Comparison of ENCODE assay signal across 14 cellular contexts in genomic region chr7:97120713-97121457, GRCh38. TPM values are rescaled to one million over a fixed set of nuclear protein-coding genes. Genes with fewer than 3 reads are reported as not detected.
DNase-seq lines count a peak whose midpoint lies in the region; TF ChIP-seq lines count a peak whose summit lies in the region.
"Had no signal": no experiment of that assay in that cellular context is flagged by ENCODE, and none has a peak within 500 bp of the region (broad histone marks: within the 10 kb centered on the region; RNA-seq: fewer than 3 reads in every experiment).

No MANE protein-coding gene starts in this region.

- no TSS peak for BruUV-seq in MCF 10A (replicated peaks; lab: Mats Ljungman, UMichigan)

- CTCF ChIA-PET in MCF 10A (lab: Yijun Ruan, JAX) = interaction anchor here (0.9 kb wide), 1 partner anchor 1205 kb away, joined by 3 read pairs; no protein-coding TSS in a partner anchor

- H3K79me2 ChIP-seq in SU-DHL-6 (ENCODE audit: insufficient read depth, low read length) = peaks cover 81% of the 10 kb centered on the region

- H3K27me3 ChIP-seq in breast epithelium = no peaks in the 10 kb centered on the region
- H3K27me3 ChIP-seq in SU-DHL-6 (ENCODE audit: low read length) = no peaks in the 10 kb centered on the region

- POLR2A ChIA-PET in MCF 10A (lab: Yijun Ruan, JAX) = no interaction called here

- no peaks in the 10 kb centered on the region for H4K20me1 ChIP-seq in SU-DHL-6 (ENCODE audit: low read depth, low read length)
- H4K20me1 ChIP-seq: BLaER1 treated with 17β-estradiol and CSF1 and Interleukin-3, amounts not matched to agents 10 nM and 100 nM had no signal

- H3K4me3 Mint-ChIP-seq in MCF 10A (ENCODE audit: unreplicated experiment) (no peak overlapping the region), neural crest cell (peak overlapping the region; percentile 39), HFFc6 (no peak overlapping the region)
- H3K4me3 Mint-ChIP-seq: B cell; CD8-positive, alpha-beta T cell; H9 had no signal

- H3F3A ChIP-seq in SU-DHL-6 (ENCODE audit: insufficient read depth) = peaks cover 22% of the 10 kb centered on the region

- no peak for DNase-seq in MCF 10A (ENCODE audit: unreplicated experiment)
- no peak for DNase-seq in breast epithelium (ENCODE audit: low spot score in 2 of 2)
- DNase-seq in neural crest cell (ENCODE audit: low read depth, low spot score) = no peak
- DNase-seq in cardiac septum (ENCODE audit: low spot score) = no peak
- DNase-seq in HFFc6 = no peak
- DNase-seq: CD8-positive, alpha-beta T cell; COR-L47; DMS 273 treated with DMSO at 0.1 percent for 48 hours; DMS53; DND-41; H9 had no signal

- H3K4me1 Mint-ChIP-seq in MCF 10A (ENCODE audit: insufficient read depth, unreplicated experiment) (peaks cover 23% of the 10 kb centered on the region), neural crest cell (peaks cover 39% of the 10 kb centered on the region), HFFc6 (ENCODE audit: low read depth) (peaks cover 34% of the 10 kb centered on the region)

- no peak overlapping the region for H2AFZ ChIP-seq in SU-DHL-6 (ENCODE audit: low read depth, low read length, severe bottlenecking)

- H3K27me3 Mint-ChIP-seq in MCF 10A (ENCODE audit: insufficient read depth, unreplicated experiment) = no peaks in the 10 kb centered on the region
- no peaks in the 10 kb centered on the region for H3K27me3 Mint-ChIP-seq in neural crest cell (ENCODE audit: low read depth)
- H3K27me3 Mint-ChIP-seq in HFFc6 (ENCODE audit: insufficient read depth) = no peaks in the 10 kb centered on the region; the same call in 1 of the 2 replicates
- H3K27me3 Mint-ChIP-seq: B cell had no signal

- TF ChIP-seq CTCF in MCF 10A (IDR thresholded peaks at IDR 0.05; ENCODE audit: unreplicated experiment) = no peak
- no peak for TF ChIP-seq CTCF in breast epithelium (IDR thresholded peaks at IDR 0.05)
- no peak for TF ChIP-seq CTCF in SU-DHL-6 (IDR thresholded peaks at IDR 0.05; ENCODE audit: insufficient read depth, low read length, poor library complexity, severe bottlenecking)
- TF ChIP-seq CTCF in neural crest cell (conservative IDR thresholded peaks at IDR 0.05) = no peak
- TF ChIP-seq CTCF in HFFc6 (IDR thresholded peaks at IDR 0.05) = no peak

- no peaks in the 10 kb centered on the region for H3K9me2 ChIP-seq in SU-DHL-6 (replicated peaks; ENCODE audit: insufficient read depth, low read length)

- no peak overlapping the region for H3K27ac ChIP-seq in breast epithelium
- H3K27ac ChIP-seq in SU-DHL-6 (ENCODE audit: low read depth, low read length) = no peak overlapping the region

- H3K4me3 ChIP-seq in breast epithelium (no peak overlapping the region), SU-DHL-6 (ENCODE audit: insufficient read depth, low read length, poor library complexity, severe bottlenecking) (no peak overlapping the region)

- H3K36me3 Mint-ChIP-seq in MCF 10A (ENCODE audit: insufficient read depth, unreplicated experiment) = no peaks in the 10 kb centered on the region
- peaks cover 31% of the 10 kb centered on the region for H3K36me3 Mint-ChIP-seq in neural crest cell (ENCODE audit: low read depth)
- H3K36me3 Mint-ChIP-seq in HFFc6 (ENCODE audit: low read depth) = peaks cover 4% of the 10 kb centered on the region; the same call in 1 of the 2 replicates

- H3K27ac Mint-ChIP-seq in MCF 10A (ENCODE audit: low read depth, unreplicated experiment) = peak overlapping the region; percentile 37
- H3K27ac Mint-ChIP-seq in neural crest cell (ENCODE audit: unreplicated experiment) = no peak overlapping the region
- H3K27ac Mint-ChIP-seq in HFFc6 = no peak overlapping the region
- H3K27ac Mint-ChIP-seq: B cell; CD8-positive, alpha-beta T cell; H9 had no signal

- H3K4me2 ChIP-seq in SU-DHL-6 (ENCODE audit: low read depth, low read length, poor library complexity, severe bottlenecking) = peak overlapping the region; percentile 97

- no peak for TF ChIP-seq POLR2A in breast epithelium (IDR thresholded peaks at IDR 0.05)

- H3K9me3 Mint-ChIP-seq in MCF 10A (ENCODE audit: unreplicated experiment) (peaks cover 13% of the 10 kb centered on the region), neural crest cell (peaks cover 16% of the 10 kb centered on the region), HFFc6 (peaks cover 7% of the 10 kb centered on the region)

- H3K9me3 ChIP-seq in breast epithelium = no peaks in the 10 kb centered on the region
- peaks cover 7% of the 10 kb centered on the region; the same call in 1 of the 2 replicates for H3K9me3 ChIP-seq in SU-DHL-6 (ENCODE audit: insufficient read depth, low read length)

- no peaks in the 10 kb centered on the region for H3K4me1 ChIP-seq in breast epithelium

- no peak overlapping the region for H3K9ac ChIP-seq in SU-DHL-6 (ENCODE audit: low read length)
- H3K9ac ChIP-seq: BLaER1 treated with 17β-estradiol and CSF1 and Interleukin-3, amounts not matched to agents 10 nM and 100 nM had no signal

- intact Hi-C loops in MCF 10A (cut with micrococcal nuclease) = no loop called here
- intact Hi-C loops in breast epithelium (cut with DNase I; ENCODE audit: low total_unique reads) = no loop called here
- intact Hi-C loops in cardiac septum (cut with DNase I) = no loop called here

- H3K36me3 ChIP-seq in breast epithelium = no peaks in the 10 kb centered on the region
- H3K36me3 ChIP-seq in SU-DHL-6 (ENCODE audit: low read length) = peaks cover 9% of the 10 kb centered on the region; the same call in 1 of the 2 replicates

RNA-seq across cellular contexts. Expression of gene SDHAF3, which starts 3.4 kb away (rescaled TPM):
- total RNA-seq in MCF 10A (2022) (6.7 and 12.3 TPM in 2 replicates), breast epithelium (10 to 100 TPM in 1 of 3 donors, 1 to 10 TPM in 2; 4.3 to 12.3 (median 8.5) TPM), neural crest cell (25.1 and 27.3 TPM in 2 replicates), cardiac septum (12.8 TPM)
- 10 to 100 TPM; 10.9 to 17.9 (median 14.8) TPM for total RNA-seq in HFFc6 (2021; fragmentation: NEBNext Ultra II Directional; extraction: Animal tissue kit (Norgen Biotek cat#: 25700))
